In genomic region chr17:81711814-81712467, GRCh38 we compare ENCODE assay signal across 8 cellular contexts. TPM values are rescaled to one million over a fixed set of nuclear protein-coding genes. Genes with fewer than 3 reads are reported as not detected.
A peak's percentile ranks its signal among the peaks of the same experiment; 100 is the strongest.
DNase-seq lines count a peak whose midpoint lies in the region; ATAC-seq and TF ChIP-seq lines count a peak whose summit lies in the region.

SLC25A10 (plus strand) TSS chr17:81712284; CDS start chr17:81712427, 143 bp downstream.

- POLR2A ChIA-PET in activated CD4-positive, alpha-beta memory T cell treated with anti-CD3 and anti-CD28 coated beads for 36 hours (lab: Charles Lee): interaction anchor here (2.0 to 3.0 kb wide), 3 partner anchors 9 to 121 kb away, joined by 6 to 12 read pairs (median 7); partner anchors contain the start of genes ARL16, HGS, MCRIP1 and MRPL12

- peak within 1 kb of the TSS; percentile 76 for H3K4me3 Mint-ChIP-seq in activated CD4-positive, alpha-beta memory T cell treated with anti-CD3 and anti-CD28 coated beads for 36 hours

- H3K27ac ChIP-seq in lung (ENCODE audit: low read depth in 1 of 2, low read length in 1 of 2): peak within 1 kb of the TSS; percentile 19 to 60

- CTCF ChIA-PET in activated CD4-positive, alpha-beta memory T cell treated with anti-CD3 and anti-CD28 coated beads for 36 hours (lab: Charles Lee): interaction anchor here (0.9 to 1.4 kb wide), 4 partner anchors 9 to 19 kb away, joined by 3 to 6 read pairs (median 3); partner anchors contain the start of gene MRPL12

- H3K36me3 Mint-ChIP-seq in activated CD4-positive, alpha-beta memory T cell treated with anti-CD3 and anti-CD28 coated beads for 36 hours: peaks cover 3% of the 10 kb centered on the region

- H3K4me1 ChIP-seq in lung (ENCODE audit: control insufficient read depth in 2 of 2, insufficient read depth in 2 of 2, low read length in 2 of 2): peaks cover 0 to 19% of the 10 kb centered on the region in 2 donors

- peak within 1 kb of the TSS; percentile 76 for H3K4me3 ChIP-seq in lung

- H3K9me3 Mint-ChIP-seq in activated CD4-positive, alpha-beta memory T cell treated with anti-CD3 and anti-CD28 coated beads for 36 hours: no peaks in the 10 kb centered on the region

- no peak for TF ChIP-seq CTCF in lung (IDR thresholded peaks at IDR 0.05; ENCODE audit: control extremely low read depth, extremely low read depth)

- H3K36me3 ChIP-seq in lung (ENCODE audit: control insufficient read depth in 2 of 2, insufficient read depth in 2 of 2, low read length in 2 of 2): peaks cover 0 to 13% of the 10 kb centered on the region in 2 donors

- peaks cover 21% of the 10 kb centered on the region for H3K4me1 Mint-ChIP-seq in activated CD4-positive, alpha-beta memory T cell treated with anti-CD3 and anti-CD28 coated beads for 36 hours (ENCODE audit: low read depth)

- H3K27me3 Mint-ChIP-seq in activated CD4-positive, alpha-beta memory T cell treated with anti-CD3 and anti-CD28 coated beads for 36 hours: no peaks in the 10 kb centered on the region

- no peaks in the 10 kb centered on the region for H3K27me3 ChIP-seq in lung (ENCODE audit: control insufficient read depth, insufficient read depth)

- intact Hi-C loops in activated CD4-positive, alpha-beta memory T cell treated with anti-CD3 and anti-CD28 coated beads for 36 hours (cut with micrococcal nuclease): loop anchor here (1.0 to 5.0 kb wide), 2 partner anchors 9 to 45 kb away; partner anchors contain the start of genes CCDC137, MRPL12 and OXLD1

- ATAC-seq in GM19025 (IDR thresholded peaks at IDR 0.05; ENCODE audit: low read depth, unreplicated experiment) (peak; percentile 78), HG03442 (IDR thresholded peaks at IDR 0.05; ENCODE audit: unreplicated experiment) (peak; percentile 51), lung (ENCODE audit: insufficient read depth, low FRiP score) (peak; percentile 83)

- no peaks in the 10 kb centered on the region for H3K9me3 ChIP-seq in lung (ENCODE audit: control insufficient read depth in 2 of 2, insufficient read depth in 1 of 2, low read length in 1 of 2)

- DNase-seq in AG08396 (ENCODE audit: low spot score) (peak; percentile 96), NCI-H774 (lab: John Stamatoyannopoulos, UW) (peak; percentile 95), ecto neural progenitor cell (ENCODE audit: low spot score) (peak; percentile 89), lung (ENCODE audit: low spot score) (peak; percentile 78)
- DNase-seq in activated CD4-positive, alpha-beta memory T cell treated with anti-CD3 and anti-CD28 coated beads for 36 hours: peak; percentile 90
- DNase-seq in stimulated activated CD4-positive, alpha-beta T cell treated with anti-CD3 and anti-CD28 coated beads, Interleukin-4, amount 100 ng/mL, for 48 hours (ENCODE audit: low read depth in 2 of 2): peak; percentile 75 to 83

- H3K27ac Mint-ChIP-seq in activated CD4-positive, alpha-beta memory T cell treated with anti-CD3 and anti-CD28 coated beads for 36 hours: peak within 1 kb of the TSS; percentile 54

- WGBS in lung, 2 donors: 0 to 1% methylated on average over 40 to 89 of the region's 89 CpGs

RNA-seq across cellular contexts. Expression of gene SLC25A10, which starts in this region (rescaled TPM):
- 10 to 100 TPM; 25.1 to 25.7 TPM for total RNA-seq in activated CD4-positive, alpha-beta memory T cell treated with anti-CD3 and anti-CD28 coated beads for 36 hours
- total RNA-seq in lung: 10 to 100 TPM in 1 of 2 donors, 1 to 10 TPM in 1; 4.3 to 21.0 TPM
- 10 to 100 TPM; 13.0 to 21.5 TPM for polyA plus RNA-seq in lung

Comparison
In these comparisons a context has a peak if more than half of its experiments do, and no peak if none do; other contexts are left out.
1. Peak in every context shown above with its lines: DNase-seq, ATAC-seq, H3K4me3 ChIP-seq and H3K27ac ChIP-seq.